Comparison of ENCODE assay signal across 30 cellular contexts in the genomic region with DNA sequence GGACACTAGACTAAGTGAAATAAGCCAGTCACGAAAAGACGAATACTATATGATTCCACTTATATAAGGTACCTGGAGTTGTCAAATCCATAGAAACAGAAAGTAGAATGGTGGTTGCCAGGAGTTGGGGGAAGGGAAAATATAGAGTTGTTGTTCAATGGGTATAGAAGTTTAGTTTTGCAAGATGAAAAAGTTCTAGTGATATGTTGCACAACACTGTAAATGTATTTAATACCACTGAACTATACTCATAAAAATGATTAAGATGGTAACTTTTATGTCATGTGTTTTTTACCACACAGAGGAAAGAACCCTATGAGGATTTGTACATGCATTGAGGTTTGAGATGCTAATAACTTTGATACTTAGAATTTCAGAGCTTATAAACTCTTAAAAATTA.
"Had no signal": no experiment of that assay in that cellular context is flagged by ENCODE, and none has a peak within 500 bp of the region (broad histone marks: within the 10 kb centered on the region; RNA-seq: fewer than 3 reads in every experiment).

No MANE protein-coding gene starts in this region.

- H3K27ac ChIP-seq: neural progenitor cell, ovary, parathyroid adenoma, psoas muscle, skin epidermis, spleen, stomach, thoracic aorta, thyroid gland, tibial nerve, upper lobe of left lung, vagina had no signal

- H3K9me3 ChIP-seq: ovary, psoas muscle, stomach, thoracic aorta, thyroid gland, tibial nerve, upper lobe of left lung, vagina had no signal

- DNase-seq: natural killer cell; occipital lobe; ovary; posterior cingulate gyrus; psoas muscle; right cardiac atrium; spleen; stimulated activated CD4-positive, alpha-beta T cell treated with anti-CD3 and anti-CD28 coated beads, Interleukin-12 subunit alpha, Interleukin-12 subunit beta, amount 100 ng/mL, for 4 hours; stimulated activated CD4-positive, alpha-beta T cell treated with anti-CD3 and anti-CD28 coated beads, Interleukin-1b, Interleukin-23, amount 100 ng/mL, for 48 hours; stimulated activated CD4-positive, alpha-beta T cell treated with anti-CD3 and anti-CD28 coated beads, Interleukin-4, amount 100 ng/mL, for 1 hour; stimulated activated CD4-positive, alpha-beta T cell treated with anti-CD3 and anti-CD28 coated beads, Interleukin-4, amount 100 ng/mL, for 4 hours; stimulated activated CD8-positive, alpha-beta memory T cell treated with anti-CD3 and anti-CD28 coated beads, Interleukin-4, amount 100 ng/mL, for 48 hours; stimulated activated naive B cell treated with anti-CD40 and anti-IgM and Interleukin-4, amounts not matched to agents 10 μg/mL and 1 μg/mL and 100 μg/mL, for 72 hours; stimulated activated naive CD4-positive, alpha-beta T cell treated with Interleukin-2 at 50 U/mL for 16 hours; stomach; thyroid gland; trophoblast cell; upper lobe of left lung had no signal

- H2AFZ ChIP-seq: neural progenitor cell, parathyroid adenoma had no signal

- H3K4me2 ChIP-seq: neural progenitor cell, smooth muscle cell had no signal

- H3K4me3 Mint-ChIP-seq: natural killer cell; nephron; neural progenitor cell; stimulated activated naive B cell treated with anti-CD40 and anti-IgM and Interleukin-4, amounts not matched to agents 10 μg/mL and 1 μg/mL and 100 μg/mL, for 72 hours; stimulated activated naive CD8-positive, alpha-beta T cell treated with anti-CD3 and anti-CD28 coated beads, Interleukin-15, Interleukin-2, amounts not matched to agents 100 ng/mL and 50 ng/mL, for 24 hours had no signal

- H3K79me2 ChIP-seq: parathyroid adenoma had no signal

- H3K4me3 ChIP-seq: neural progenitor cell, ovary, psoas muscle, skin epidermis, smooth muscle cell, spleen, stomach, thoracic aorta, thyroid gland, tibial nerve, upper lobe of left lung, vagina had no signal

- H3K4me1 ChIP-seq: neural progenitor cell, parathyroid adenoma, psoas muscle, spleen, thyroid gland, tibial nerve, upper lobe of left lung, vagina had no signal

- H3K27me3 ChIP-seq: neural progenitor cell, ovary, spleen, stomach, thyroid gland, tibial nerve, upper lobe of left lung, vagina had no signal

- H3K36me3 ChIP-seq: neural progenitor cell, ovary, spleen, stomach, thoracic aorta, thyroid gland, tibial nerve, upper lobe of left lung, vagina had no signal

- H3K4me1 Mint-ChIP-seq: natural killer cell; neural progenitor cell; stimulated activated naive B cell treated with anti-CD40 and anti-IgM and Interleukin-4, amounts not matched to agents 10 μg/mL and 1 μg/mL and 100 μg/mL, for 72 hours had no signal

- H3K36me3 Mint-ChIP-seq: natural killer cell; neural progenitor cell; stimulated activated naive B cell treated with anti-CD40 and anti-IgM and Interleukin-4, amounts not matched to agents 10 μg/mL and 1 μg/mL and 100 μg/mL, for 72 hours had no signal

- H3K27me3 Mint-ChIP-seq: progenitor cell of endocrine pancreas; stimulated activated naive B cell treated with anti-CD40 and anti-IgM and Interleukin-4, amounts not matched to agents 10 μg/mL and 1 μg/mL and 100 μg/mL, for 72 hours had no signal

- H3K9me3 Mint-ChIP-seq: natural killer cell; nephron; stimulated activated naive B cell treated with anti-CD40 and anti-IgM and Interleukin-4, amounts not matched to agents 10 μg/mL and 1 μg/mL and 100 μg/mL, for 72 hours; stimulated activated naive CD8-positive, alpha-beta T cell treated with anti-CD3 and anti-CD28 coated beads, Interleukin-15, Interleukin-2, amounts not matched to agents 100 ng/mL and 50 ng/mL, for 24 hours had no signal

- H3K9ac ChIP-seq: neural progenitor cell, parathyroid adenoma had no signal

- ATAC-seq: natural killer cell; psoas muscle; right cardiac atrium; sciatic nerve; stimulated activated naive B cell treated with anti-CD40 and anti-IgM and Interleukin-4, amounts not matched to agents 10 μg/mL and 1 μg/mL and 100 μg/mL, for 72 hours had no signal

- H3K27ac Mint-ChIP-seq: natural killer cell; nephron; neural progenitor cell; progenitor cell of endocrine pancreas; stimulated activated naive B cell treated with anti-CD40 and anti-IgM and Interleukin-4, amounts not matched to agents 10 μg/mL and 1 μg/mL and 100 μg/mL, for 72 hours; stimulated activated naive CD8-positive, alpha-beta T cell treated with anti-CD3 and anti-CD28 coated beads, Interleukin-15, Interleukin-2, amounts not matched to agents 100 ng/mL and 50 ng/mL, for 24 hours had no signal

- FAIRE-seq: urothelium cell line had no signal
